Comparison of ENCODE assay signal across 1 cellular context in the genomic region with DNA sequence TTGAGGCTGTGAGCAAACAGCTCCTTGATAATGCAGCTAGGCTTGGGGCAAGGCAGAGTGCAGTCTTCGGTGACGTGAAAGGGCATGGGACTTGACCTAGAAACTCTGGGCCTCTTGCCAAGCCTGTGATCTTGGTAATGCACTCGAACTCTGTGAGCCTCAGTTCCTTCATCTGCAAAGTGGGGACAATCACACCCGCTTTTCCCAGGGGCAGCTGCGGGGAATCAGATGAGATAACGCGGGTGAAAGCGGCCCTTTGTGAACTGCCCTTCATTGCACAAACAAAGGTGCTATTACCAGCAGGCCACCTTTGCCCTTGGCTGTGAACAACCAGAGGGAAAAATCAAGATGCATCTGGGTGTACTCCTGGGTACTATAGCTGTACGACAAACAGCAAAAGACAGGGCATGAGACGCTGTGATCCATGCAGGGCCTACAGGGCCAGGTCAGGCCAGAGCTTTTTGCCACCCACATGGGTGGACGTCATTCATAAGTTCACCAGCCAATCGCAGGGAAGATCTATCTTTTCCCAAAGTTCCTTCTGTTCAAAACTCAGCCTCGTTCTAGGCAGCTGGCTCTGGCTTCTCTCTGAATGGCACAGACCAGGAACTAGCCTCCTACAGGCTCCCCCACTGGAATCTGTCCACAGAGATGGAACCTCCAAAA.
TF ChIP-seq lines count a peak whose summit lies in the region.

No MANE protein-coding gene starts in this region.

TF ChIP-seq in HepG2, 621 proteins besides CTCF, POLR2A, EP300 and RAD21 (continued from another document and continues in another):
- TF ChIP-seq, protein P1, sequence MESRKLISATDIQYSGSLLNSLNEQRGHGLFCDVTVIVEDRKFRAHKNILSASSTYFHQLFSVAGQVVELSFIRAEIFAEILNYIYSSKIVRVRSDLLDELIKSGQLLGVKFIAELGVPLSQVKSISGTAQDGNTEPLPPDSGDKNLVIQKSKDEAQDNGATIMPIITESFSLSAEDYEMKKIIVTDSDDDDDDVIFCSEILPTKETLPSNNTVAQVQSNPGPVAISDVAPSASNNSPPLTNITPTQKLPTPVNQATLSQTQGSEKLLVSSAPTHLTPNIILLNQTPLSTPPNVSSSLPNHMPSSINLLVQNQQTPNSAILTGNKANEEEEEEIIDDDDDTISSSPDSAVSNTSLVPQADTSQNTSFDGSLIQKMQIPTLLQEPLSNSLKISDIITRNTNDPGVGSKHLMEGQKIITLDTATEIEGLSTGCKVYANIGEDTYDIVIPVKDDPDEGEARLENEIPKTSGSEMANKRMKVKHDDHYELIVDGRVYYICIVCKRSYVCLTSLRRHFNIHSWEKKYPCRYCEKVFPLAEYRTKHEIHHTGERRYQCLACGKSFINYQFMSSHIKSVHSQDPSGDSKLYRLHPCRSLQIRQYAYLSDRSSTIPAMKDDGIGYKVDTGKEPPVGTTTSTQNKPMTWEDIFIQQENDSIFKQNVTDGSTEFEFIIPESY (CRISPR knock-in tag; IDR thresholded peaks at IDR 0.05): no peak
- TF ChIP-seq, protein P2, sequence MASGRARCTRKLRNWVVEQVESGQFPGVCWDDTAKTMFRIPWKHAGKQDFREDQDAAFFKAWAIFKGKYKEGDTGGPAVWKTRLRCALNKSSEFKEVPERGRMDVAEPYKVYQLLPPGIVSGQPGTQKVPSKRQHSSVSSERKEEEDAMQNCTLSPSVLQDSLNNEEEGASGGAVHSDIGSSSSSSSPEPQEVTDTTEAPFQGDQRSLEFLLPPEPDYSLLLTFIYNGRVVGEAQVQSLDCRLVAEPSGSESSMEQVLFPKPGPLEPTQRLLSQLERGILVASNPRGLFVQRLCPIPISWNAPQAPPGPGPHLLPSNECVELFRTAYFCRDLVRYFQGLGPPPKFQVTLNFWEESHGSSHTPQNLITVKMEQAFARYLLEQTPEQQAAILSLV (CRISPR knock-in tag; IDR thresholded peaks at IDR 0.05; ENCODE audit: borderline replicate concordance): no peak
- TF ChIP-seq ZNF44 (CRISPR knock-in tag; IDR thresholded peaks at IDR 0.05): no peak
- TF ChIP-seq, protein P3, sequence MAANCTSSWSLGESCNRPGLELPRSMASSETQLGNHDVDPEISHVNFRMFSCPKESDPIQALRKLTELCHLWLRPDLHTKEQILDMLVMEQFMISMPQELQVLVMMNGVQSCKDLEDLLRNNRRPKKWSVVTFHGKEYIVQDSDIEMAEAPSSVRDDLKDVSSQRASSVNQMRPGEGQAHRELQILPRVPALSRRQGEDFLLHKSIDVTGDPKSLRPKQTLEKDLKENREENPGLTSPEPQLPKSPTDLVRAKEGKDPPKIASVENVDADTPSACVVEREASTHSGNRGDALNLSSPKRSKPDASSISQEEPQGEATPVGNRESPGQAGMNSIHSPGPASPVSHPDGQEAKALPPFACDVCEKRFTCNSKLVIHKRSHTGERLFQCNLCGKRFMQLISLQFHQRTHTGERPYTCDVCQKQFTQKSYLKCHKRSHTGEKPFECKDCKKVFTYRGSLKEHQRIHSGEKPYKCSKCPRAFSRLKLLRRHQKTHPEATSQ (CRISPR knock-in tag; IDR thresholded peaks at IDR 0.05; ENCODE audit: borderline replicate concordance): no peak
- no peak for TF ChIP-seq ZFP36L2 (CRISPR knock-in tag; IDR thresholded peaks at IDR 0.05)
- TF ChIP-seq, protein P4, sequence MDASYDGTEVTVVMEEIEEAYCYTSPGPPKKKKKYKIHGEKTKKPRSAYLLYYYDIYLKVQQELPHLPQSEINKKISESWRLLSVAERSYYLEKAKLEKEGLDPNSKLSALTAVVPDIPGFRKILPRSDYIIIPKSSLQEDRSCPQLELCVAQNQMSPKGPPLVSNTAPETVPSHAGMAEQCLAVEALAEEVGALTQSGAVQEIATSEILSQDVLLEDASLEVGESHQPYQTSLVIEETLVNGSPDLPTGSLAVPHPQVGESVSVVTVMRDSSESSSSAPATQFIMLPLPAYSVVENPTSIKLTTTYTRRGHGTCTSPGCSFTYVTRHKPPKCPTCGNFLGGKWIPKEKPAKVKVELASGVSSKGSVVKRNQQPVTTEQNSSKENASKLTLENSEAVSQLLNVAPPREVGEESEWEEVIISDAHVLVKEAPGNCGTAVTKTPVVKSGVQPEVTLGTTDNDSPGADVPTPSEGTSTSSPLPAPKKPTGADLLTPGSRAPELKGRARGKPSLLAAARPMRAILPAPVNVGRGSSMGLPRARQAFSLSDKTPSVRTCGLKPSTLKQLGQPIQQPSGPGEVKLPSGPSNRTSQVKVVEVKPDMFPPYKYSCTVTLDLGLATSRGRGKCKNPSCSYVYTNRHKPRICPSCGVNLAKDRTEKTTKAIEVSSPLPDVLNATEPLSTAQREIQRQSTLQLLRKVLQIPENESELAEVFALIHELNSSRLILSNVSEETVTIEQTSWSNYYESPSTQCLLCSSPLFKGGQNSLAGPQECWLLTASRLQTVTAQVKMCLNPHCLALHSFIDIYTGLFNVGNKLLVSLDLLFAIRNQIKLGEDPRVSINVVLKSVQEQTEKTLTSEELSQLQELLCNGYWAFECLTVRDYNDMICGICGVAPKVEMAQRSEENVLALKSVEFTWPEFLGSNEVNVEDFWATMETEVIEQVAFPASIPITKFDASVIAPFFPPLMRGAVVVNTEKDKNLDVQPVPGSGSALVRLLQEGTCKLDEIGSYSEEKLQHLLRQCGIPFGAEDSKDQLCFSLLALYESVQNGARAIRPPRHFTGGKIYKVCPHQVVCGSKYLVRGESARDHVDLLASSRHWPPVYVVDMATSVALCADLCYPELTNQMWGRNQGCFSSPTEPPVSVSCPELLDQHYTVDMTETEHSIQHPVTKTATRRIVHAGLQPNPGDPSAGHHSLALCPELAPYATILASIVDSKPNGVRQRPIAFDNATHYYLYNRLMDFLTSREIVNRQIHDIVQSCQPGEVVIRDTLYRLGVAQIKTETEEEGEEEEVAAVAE (CRISPR knock-in tag; IDR thresholded peaks at IDR 0.05; ENCODE audit: borderline replicate concordance): no peak
- TF ChIP-seq FOXM1 (CRISPR knock-in tag; IDR thresholded peaks at IDR 0.05): no peak
- no peak for TF ChIP-seq ZBTB3 (CRISPR knock-in tag; IDR thresholded peaks at IDR 0.05; ENCODE audit: borderline replicate concordance, low read depth)
- 0 out of 2 replicates have a peak, but pooled peaks have one; percentile 27 for TF ChIP-seq TGIF2 (CRISPR knock-in tag; IDR thresholded peaks at IDR 0.05)
- TF ChIP-seq NR3C1 (CRISPR knock-in tag; IDR thresholded peaks at IDR 0.05): no peak
- no peak for TF ChIP-seq KAT7 (CRISPR knock-in tag; IDR thresholded peaks at IDR 0.05; ENCODE audit: borderline replicate concordance)
- TF ChIP-seq, protein P5, sequence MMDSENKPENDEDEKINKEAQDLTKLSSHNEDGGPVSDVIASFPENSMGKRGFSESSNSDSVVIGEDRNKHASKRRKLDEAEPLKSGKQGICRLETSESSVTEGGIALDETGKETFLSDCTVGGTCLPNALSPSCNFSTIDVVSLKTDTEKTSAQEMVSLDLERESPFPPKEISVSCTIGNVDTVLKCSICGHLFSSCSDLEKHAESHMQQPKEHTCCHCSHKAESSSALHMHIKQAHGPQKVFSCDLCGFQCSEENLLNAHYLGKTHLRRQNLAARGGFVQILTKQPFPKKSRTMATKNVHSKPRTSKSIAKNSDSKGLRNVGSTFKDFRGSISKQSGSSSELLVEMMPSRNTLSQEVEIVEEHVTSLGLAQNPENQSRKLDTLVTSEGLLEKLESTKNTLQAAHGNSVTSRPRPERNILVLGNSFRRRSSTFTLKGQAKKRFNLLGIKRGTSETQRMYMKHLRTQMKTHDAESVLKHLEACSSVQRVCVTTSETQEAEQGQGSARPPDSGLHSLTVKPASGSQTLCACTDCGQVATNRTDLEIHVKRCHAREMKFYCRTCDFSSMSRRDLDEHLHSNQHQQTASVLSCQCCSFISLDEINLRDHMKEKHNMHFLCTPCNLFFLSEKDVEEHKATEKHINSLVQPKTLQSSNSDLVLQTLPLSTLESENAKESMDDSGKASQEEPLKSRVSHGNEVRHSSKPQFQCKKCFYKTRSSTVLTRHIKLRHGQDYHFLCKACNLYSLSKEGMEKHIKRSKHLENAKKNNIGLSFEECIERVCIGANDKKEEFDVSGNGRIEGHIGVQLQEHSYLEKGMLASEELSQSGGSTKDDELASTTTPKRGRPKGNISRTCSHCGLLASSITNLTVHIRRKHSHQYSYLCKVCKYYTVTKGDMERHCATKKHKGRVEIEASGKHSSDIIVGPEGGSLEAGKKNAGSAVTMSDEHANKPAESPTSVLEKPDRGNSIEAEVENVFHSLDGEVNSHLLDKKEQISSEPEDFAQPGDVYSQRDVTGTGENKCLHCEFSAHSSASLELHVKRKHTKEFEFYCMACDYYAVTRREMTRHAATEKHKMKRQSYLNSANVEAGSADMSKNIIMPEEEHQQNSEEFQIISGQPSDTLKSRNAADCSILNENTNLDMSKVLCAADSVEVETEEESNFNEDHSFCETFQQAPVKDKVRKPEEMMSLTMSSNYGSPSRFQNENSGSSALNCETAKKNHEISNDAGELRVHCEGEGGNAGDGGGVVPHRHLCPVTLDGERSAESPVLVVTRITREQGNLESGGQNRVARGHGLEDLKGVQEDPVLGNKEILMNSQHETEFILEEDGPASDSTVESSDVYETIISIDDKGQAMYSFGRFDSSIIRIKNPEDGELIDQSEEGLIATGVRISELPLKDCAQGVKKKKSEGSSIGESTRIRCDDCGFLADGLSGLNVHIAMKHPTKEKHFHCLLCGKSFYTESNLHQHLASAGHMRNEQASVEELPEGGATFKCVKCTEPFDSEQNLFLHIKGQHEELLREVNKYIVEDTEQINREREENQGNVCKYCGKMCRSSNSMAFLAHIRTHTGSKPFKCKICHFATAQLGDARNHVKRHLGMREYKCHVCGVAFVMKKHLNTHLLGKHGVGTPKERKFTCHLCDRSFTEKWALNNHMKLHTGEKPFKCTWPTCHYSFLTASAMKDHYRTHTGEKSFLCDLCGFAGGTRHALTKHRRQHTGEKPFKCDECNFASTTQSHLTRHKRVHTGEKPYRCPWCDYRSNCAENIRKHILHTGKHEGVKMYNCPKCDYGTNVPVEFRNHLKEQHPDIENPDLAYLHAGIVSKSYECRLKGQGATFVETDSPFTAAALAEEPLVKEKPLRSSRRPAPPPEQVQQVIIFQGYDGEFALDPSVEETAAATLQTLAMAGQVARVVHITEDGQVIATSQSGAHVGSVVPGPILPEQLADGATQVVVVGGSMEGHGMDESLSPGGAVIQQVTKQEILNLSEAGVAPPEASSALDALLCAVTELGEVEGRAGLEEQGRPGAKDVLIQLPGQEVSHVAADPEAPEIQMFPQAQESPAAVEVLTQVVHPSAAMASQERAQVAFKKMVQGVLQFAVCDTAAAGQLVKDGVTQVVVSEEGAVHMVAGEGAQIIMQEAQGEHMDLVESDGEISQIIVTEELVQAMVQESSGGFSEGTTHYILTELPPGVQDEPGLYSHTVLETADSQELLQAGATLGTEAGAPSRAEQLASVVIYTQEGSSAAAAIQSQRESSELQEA (CRISPR knock-in tag; IDR thresholded peaks at IDR 0.05; ENCODE audit: not compliant biosample characterization): no peak
- no peak for TF ChIP-seq CREB1 (IDR thresholded peaks at IDR 0.05)
- TF ChIP-seq CREB1 (CRISPR knock-in tag; IDR thresholded peaks at IDR 0.05): no peak
- TF ChIP-seq ZNF138 (CRISPR knock-in tag; IDR thresholded peaks at IDR 0.05; ENCODE audit: low read depth): no peak
- TF ChIP-seq KDM4B (CRISPR knock-in tag; IDR thresholded peaks at IDR 0.05): no peak
- TF ChIP-seq ZNF3 (CRISPR knock-in tag; IDR thresholded peaks at IDR 0.05): peak; percentile 32; the same call in 1 of the 2 replicates
- TF ChIP-seq, protein P6, sequence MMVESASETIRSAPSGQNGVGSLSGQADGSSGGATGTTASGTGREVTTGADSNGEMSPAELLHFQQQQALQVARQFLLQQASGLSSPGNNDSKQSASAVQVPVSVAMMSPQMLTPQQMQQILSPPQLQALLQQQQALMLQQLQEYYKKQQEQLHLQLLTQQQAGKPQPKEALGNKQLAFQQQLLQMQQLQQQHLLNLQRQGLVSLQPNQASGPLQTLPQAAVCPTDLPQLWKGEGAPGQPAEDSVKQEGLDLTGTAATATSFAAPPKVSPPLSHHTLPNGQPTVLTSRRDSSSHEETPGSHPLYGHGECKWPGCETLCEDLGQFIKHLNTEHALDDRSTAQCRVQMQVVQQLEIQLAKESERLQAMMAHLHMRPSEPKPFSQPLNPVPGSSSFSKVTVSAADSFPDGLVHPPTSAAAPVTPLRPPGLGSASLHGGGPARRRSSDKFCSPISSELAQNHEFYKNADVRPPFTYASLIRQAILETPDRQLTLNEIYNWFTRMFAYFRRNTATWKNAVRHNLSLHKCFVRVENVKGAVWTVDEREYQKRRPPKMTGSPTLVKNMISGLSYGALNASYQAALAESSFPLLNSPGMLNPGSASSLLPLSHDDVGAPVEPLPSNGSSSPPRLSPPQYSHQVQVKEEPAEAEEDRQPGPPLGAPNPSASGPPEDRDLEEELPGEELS (CRISPR knock-in tag; IDR thresholded peaks at IDR 0.05): no peak
- TF ChIP-seq MIER2 (CRISPR knock-in tag; IDR thresholded peaks at IDR 0.05): no peak
- TF ChIP-seq, protein P7, sequence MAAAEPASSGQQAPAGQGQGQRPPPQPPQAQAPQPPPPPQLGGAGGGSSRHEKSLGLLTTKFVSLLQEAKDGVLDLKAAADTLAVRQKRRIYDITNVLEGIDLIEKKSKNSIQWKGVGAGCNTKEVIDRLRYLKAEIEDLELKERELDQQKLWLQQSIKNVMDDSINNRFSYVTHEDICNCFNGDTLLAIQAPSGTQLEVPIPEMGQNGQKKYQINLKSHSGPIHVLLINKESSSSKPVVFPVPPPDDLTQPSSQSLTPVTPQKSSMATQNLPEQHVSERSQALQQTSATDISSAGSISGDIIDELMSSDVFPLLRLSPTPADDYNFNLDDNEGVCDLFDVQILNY (CRISPR knock-in tag; conservative IDR thresholded peaks at IDR 0.05): no peak
- TF ChIP-seq NR2F6 (IDR thresholded peaks at IDR 0.05): peak; percentile 62; the same call in 1 of the 2 replicates
- peak; percentile 63; the same call in 1 of the 2 replicates for TF ChIP-seq NR2F6 (CRISPR knock-in tag; IDR thresholded peaks at IDR 0.05)
- TF ChIP-seq TOE1 (CRISPR knock-in tag; IDR thresholded peaks at IDR 0.05): no peak
- TF ChIP-seq, protein P8, sequence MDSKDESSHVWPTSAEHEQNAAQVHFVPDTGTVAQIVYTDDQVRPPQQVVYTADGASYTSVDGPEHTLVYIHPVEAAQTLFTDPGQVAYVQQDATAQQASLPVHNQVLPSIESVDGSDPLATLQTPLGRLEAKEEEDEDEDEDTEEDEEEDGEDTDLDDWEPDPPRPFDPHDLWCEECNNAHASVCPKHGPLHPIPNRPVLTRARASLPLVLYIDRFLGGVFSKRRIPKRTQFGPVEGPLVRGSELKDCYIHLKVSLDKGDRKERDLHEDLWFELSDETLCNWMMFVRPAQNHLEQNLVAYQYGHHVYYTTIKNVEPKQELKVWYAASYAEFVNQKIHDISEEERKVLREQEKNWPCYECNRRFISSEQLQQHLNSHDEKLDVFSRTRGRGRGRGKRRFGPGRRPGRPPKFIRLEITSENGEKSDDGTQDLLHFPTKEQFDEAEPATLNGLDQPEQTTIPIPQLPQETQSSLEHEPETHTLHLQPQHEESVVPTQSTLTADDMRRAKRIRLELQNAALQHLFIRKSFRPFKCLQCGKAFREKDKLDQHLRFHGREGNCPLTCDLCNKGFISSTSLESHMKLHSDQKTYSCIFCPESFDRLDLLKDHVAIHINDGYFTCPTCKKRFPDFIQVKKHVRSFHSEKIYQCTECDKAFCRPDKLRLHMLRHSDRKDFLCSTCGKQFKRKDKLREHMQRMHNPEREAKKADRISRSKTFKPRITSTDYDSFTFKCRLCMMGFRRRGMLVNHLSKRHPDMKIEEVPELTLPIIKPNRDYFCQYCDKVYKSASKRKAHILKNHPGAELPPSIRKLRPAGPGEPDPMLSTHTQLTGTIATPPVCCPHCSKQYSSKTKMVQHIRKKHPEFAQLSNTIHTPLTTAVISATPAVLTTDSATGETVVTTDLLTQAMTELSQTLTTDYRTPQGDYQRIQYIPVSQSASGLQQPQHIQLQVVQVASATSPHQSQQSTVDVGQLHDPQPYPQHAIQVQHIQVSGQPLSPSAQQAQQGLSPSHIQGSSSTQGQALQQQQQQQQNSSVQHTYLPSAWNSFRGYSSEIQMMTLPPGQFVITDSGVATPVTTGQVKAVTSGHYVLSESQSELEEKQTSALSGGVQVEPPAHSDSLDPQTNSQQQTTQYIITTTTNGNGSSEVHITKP (CRISPR knock-in tag; IDR thresholded peaks at IDR 0.05; ENCODE audit: low read depth): no peak
- TF ChIP-seq ZNF547 (CRISPR knock-in tag; IDR thresholded peaks at IDR 0.05): 0 out of 2 replicates have a peak, but pooled peaks have one; percentile 41
- no peak for TF ChIP-seq ELF4 (CRISPR knock-in tag; IDR thresholded peaks at IDR 0.05; ENCODE audit: borderline replicate concordance)
- no peak for TF ChIP-seq MTF2 (CRISPR knock-in tag; IDR thresholded peaks at IDR 0.05; ENCODE audit: borderline replicate concordance)
